12 cellular contexts compared by ENCODE assay signal in genomic region chr13:110125613-110126272, GRCh38.
A peak's percentile ranks its signal among the peaks of the same experiment; 100 is the strongest.
DNase-seq lines count a peak whose midpoint lies in the region; ATAC-seq, FAIRE-seq and TF ChIP-seq lines count a peak whose summit lies in the region.
"Had no signal": no experiment of that assay in that cellular context is flagged by ENCODE, and none has a peak within 500 bp of the region (broad histone marks: within the 10 kb centered on the region; RNA-seq: fewer than 3 reads in every experiment).

No MANE protein-coding gene starts in this region.

- intact Hi-C loops in Right ventricle myocardium superior (cut with DNase I) (no loop called here), uterus (cut with DNase I; ENCODE audit: low total_unique reads) (no loop called here)
- intact Hi-C loops in CD4-positive, alpha-beta T cell (cut with DNase I, micrococcal nuclease), result no loop called here

- H3K9me3 Mint-ChIP-seq in CD4-positive, alpha-beta T cell, result no peaks in the 10 kb centered on the region
- H3K9me3 Mint-ChIP-seq: activated T-helper 17 cell treated with anti-CD3 and anti-CD28 coated beads, Interleukin-2, amount 50 U/mL, for 72 hours had no signal

- no peak for FAIRE-seq in small intestine (lab: Jason Lieb, UNC)

- 83 to 89% (median 85%) methylated on average over 10 of the region's 10 CpGs for WGBS in small intestine, 3 donors

- peak overlapping the region; percentile 78 for H3K27ac ChIP-seq in cardiac muscle cell
- H3K27ac ChIP-seq in epithelial cell of prostate, result peak overlapping the region; percentile 97
- H3K27ac ChIP-seq in uterus, result peak overlapping the region; percentile 79 to 82
- peak overlapping the region in 1 of 2 donors; percentile 27 for H3K27ac ChIP-seq in small intestine (ENCODE audit: low read depth in 1 of 2, low read length in 1 of 2)
- no peak overlapping the region for H3K27ac ChIP-seq in CD4-positive, alpha-beta T cell (ENCODE audit: low read depth, low read length)

- CTCF ChIA-PET in CD4-positive, alpha-beta T cell (lab: Charles Lee), result no interaction called here

- TF ChIP-seq CTCF in cardiac muscle cell (IDR thresholded peaks at IDR 0.05; ENCODE audit: low read depth, low read length) (no peak), uterus (IDR thresholded peaks at IDR 0.05) (no peak)
- TF ChIP-seq CTCF in CD4-positive, alpha-beta T cell (IDR thresholded peaks at IDR 0.05), result no peak

- no peak for TF ChIP-seq POLR2A in uterus (IDR thresholded peaks at IDR 0.05)

- no peak overlapping the region for H3K27ac Mint-ChIP-seq in CD4-positive, alpha-beta T cell
- H3K27ac Mint-ChIP-seq: activated T-helper 17 cell treated with anti-CD3 and anti-CD28 coated beads, Interleukin-2, amount 50 U/mL, for 72 hours had no signal

- H3K9me3 ChIP-seq in cardiac muscle cell (ENCODE audit: low read depth) (no peaks in the 10 kb centered on the region), neuron (ENCODE audit: low read length) (peaks cover 5% of the 10 kb centered on the region), uterus (no peaks in the 10 kb centered on the region), small intestine (ENCODE audit: control insufficient read depth, low read depth) (no peaks in the 10 kb centered on the region)
- H3K9me3 ChIP-seq in CD4-positive, alpha-beta T cell (ENCODE audit: control insufficient read depth, low read length), result no peaks in the 10 kb centered on the region

- H3K4me1 Mint-ChIP-seq in CD4-positive, alpha-beta T cell (ENCODE audit: low read depth), result no peaks in the 10 kb centered on the region
- H3K4me1 Mint-ChIP-seq: activated T-helper 17 cell treated with anti-CD3 and anti-CD28 coated beads, Interleukin-2, amount 50 U/mL, for 72 hours had no signal

- DNase-seq in cardiac muscle cell (ENCODE audit: low read depth in 1 of 2, low spot score in 1 of 2), result no peak
- DNase-seq in Right ventricle myocardium superior, result no peak
- no peak for DNase-seq in epithelial cell of prostate (ENCODE audit: low read depth, low spot score)
- no peak for DNase-seq in uterus
- no peak for DNase-seq in hippocampal formation (lab: John Stamatoyannopoulos, UW)
- no peak for DNase-seq in small intestine
- DNase-seq in CD4-positive, alpha-beta T cell, result no peak
- DNase-seq: DND-41, SIG-M5 had no signal

- H3K36me3 ChIP-seq in cardiac muscle cell (no peaks in the 10 kb centered on the region), neuron (ENCODE audit: insufficient read depth, low read length) (no peaks in the 10 kb centered on the region), uterus (no peaks in the 10 kb centered on the region), small intestine (ENCODE audit: control insufficient read depth in 2 of 2, insufficient read depth in 2 of 2, low read length in 2 of 2) (no peaks in the 10 kb centered on the region)

- peaks cover 68% of the 10 kb centered on the region for H3K27me3 Mint-ChIP-seq in CD4-positive, alpha-beta T cell

- no peaks in the 10 kb centered on the region for H3K36me3 Mint-ChIP-seq in CD4-positive, alpha-beta T cell (ENCODE audit: low read depth)

- no peak for ATAC-seq in Right ventricle myocardium superior (ENCODE audit: poor library complexity)
- no peak for ATAC-seq in CD4-positive, alpha-beta T cell (ENCODE audit: poor library complexity)
- ATAC-seq: activated CD4-positive, CD25-positive, alpha-beta regulatory T cell treated with anti-CD3 and anti-CD28 coated beads, Interleukin-2, amount 50 U/mL, for 24 hours; activated T-helper 17 cell treated with anti-CD3 and anti-CD28 coated beads, Interleukin-2, amount 50 U/mL, for 72 hours had no signal

- peaks cover 12% of the 10 kb centered on the region for H3K4me1 ChIP-seq in cardiac muscle cell (ENCODE audit: low read depth)
- peaks cover 27% of the 10 kb centered on the region for H3K4me1 ChIP-seq in neuron (ENCODE audit: insufficient read depth, low read length)
- no peaks in the 10 kb centered on the region for H3K4me1 ChIP-seq in uterus
- no peaks in the 10 kb centered on the region for H3K4me1 ChIP-seq in small intestine (ENCODE audit: control insufficient read depth in 2 of 2, insufficient read depth in 1 of 2, low read depth in 1 of 2, low read length in 1 of 2)

- POLR2A ChIA-PET in CD4-positive, alpha-beta T cell (lab: Charles Lee), result no interaction called here

- H2AFZ ChIP-seq in neuron (ENCODE audit: low read depth, low read length), result peak overlapping the region; percentile 42

- H3K4me3 Mint-ChIP-seq in CD4-positive, alpha-beta T cell, result no peak overlapping the region
- H3K4me3 Mint-ChIP-seq: activated T-helper 17 cell treated with anti-CD3 and anti-CD28 coated beads, Interleukin-2, amount 50 U/mL, for 72 hours had no signal

- H3K4me3 ChIP-seq in cardiac muscle cell (no peak overlapping the region), neuron (ENCODE audit: low read length) (peak overlapping the region; percentile 30), uterus (no peak overlapping the region), small intestine (ENCODE audit: low read depth in 1 of 2, low read length in 2 of 2) (no peak overlapping the region)

- H3K27me3 ChIP-seq in cardiac muscle cell, result no peaks in the 10 kb centered on the region
- H3K27me3 ChIP-seq in neuron (ENCODE audit: insufficient read depth, low read length), result no peaks in the 10 kb centered on the region
- no peaks in the 10 kb centered on the region for H3K27me3 ChIP-seq in uterus
- no peaks in the 10 kb centered on the region for H3K27me3 ChIP-seq in small intestine (ENCODE audit: control insufficient read depth in 2 of 2, insufficient read depth in 2 of 2, low read length in 2 of 2)
- no peaks in the 10 kb centered on the region for H3K27me3 ChIP-seq in CD4-positive, alpha-beta T cell (ENCODE audit: control insufficient read depth, insufficient read depth, low read length)
